Comparison of ENCODE assay signal across 1 cellular context in the genomic region with DNA sequence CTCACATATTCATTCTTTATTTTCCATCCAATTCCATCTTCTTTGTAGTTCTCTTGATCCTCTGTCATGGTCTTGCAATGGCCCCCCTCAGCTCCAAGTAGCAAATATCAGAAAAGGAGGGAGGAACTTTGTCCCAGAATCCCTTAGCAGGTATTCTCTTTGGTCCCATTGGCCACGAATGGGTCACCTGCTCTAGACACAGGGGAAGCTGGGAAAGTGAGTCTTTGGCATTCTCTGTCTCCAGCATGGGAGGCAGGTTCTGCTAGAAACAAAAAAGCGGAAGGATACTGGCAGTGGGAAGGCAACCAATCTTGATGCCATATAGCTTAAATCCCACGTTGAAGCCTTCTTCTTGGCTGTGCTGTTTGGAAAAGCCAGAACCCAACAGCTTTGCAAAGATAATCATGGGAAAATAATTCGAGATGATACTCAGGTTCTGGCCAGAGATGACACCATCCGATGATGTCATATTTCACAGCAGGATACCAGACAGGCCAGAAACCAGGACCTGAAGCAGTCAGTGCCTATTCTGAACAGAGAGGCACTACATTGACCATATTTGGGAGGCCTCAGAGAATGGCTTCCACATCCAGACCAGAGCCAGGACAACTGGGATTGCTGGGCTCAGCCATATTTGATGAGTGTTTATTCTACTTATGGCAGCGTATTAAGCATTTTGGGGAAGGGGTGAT.
A peak's percentile ranks its signal among the peaks of the same experiment; 100 is the strongest.
TF ChIP-seq lines count a peak whose summit lies in the region.

No MANE protein-coding gene starts in this region.

TF ChIP-seq in HepG2, 621 proteins besides CTCF, POLR2A, EP300 and RAD21:
- TF ChIP-seq ZNF788 (CRISPR knock-in tag; IDR thresholded peaks at IDR 0.05; ENCODE audit: borderline replicate concordance) (no peak), ATF7 (IDR thresholded peaks at IDR 0.05) (peak; percentile 56), ATF7 (CRISPR knock-in tag; IDR thresholded peaks at IDR 0.05) (no peak)
